1 cellular context compared by ENCODE assay signal in genomic region chr9:133735894-133736293, GRCh38.
TF ChIP-seq lines count a peak whose summit lies in the region.

No MANE protein-coding gene starts in this region.

TF ChIP-seq in GM12878, 131 proteins besides CTCF, POLR2A, EP300 and RAD21:
- TF ChIP-seq CEBPZ (IDR thresholded peaks at IDR 0.05; ENCODE audit: low read depth, low read length): no peak
- TF ChIP-seq SPI1 (IDR thresholded peaks at IDR 0.05; ENCODE audit: borderline replicate concordance, insufficient read depth, low read depth, low read length): 0 out of 2 replicates have a peak, but pooled peaks have one; percentile 4
- TF ChIP-seq ZNF384 (IDR thresholded peaks at IDR 0.05; ENCODE audit: borderline replicate concordance, low read depth, low read length): peak; percentile 12; the same call in 1 of the 2 replicates
- TF ChIP-seq IKZF2 (IDR thresholded peaks at IDR 0.05): no peak
- TF ChIP-seq NFIC (IDR thresholded peaks at IDR 0.05; ENCODE audit: low read depth, low read length): no peak
